26 cellular contexts compared by ENCODE assay signal in genomic region chr15:83746231-83746630, GRCh38.
DNase-seq lines count a peak whose midpoint lies in the region; ATAC-seq and TF ChIP-seq lines count a peak whose summit lies in the region.
"Had no signal": no experiment of that assay in that cellular context is flagged by ENCODE, and none has a peak within 500 bp of the region (broad histone marks: within the 10 kb centered on the region; RNA-seq: fewer than 3 reads in every experiment).

No MANE protein-coding gene starts in this region.

- POLR2A ChIA-PET in PC-3 (lab: Charles Lee; ENCODE audit: unreplicated experiment): interaction anchor here (0.6 kb wide), 1 partner anchor 159 kb away, joined by 16 read pairs; no protein-coding TSS in a partner anchor

- 75% methylated on average over 4 of the region's 4 CpGs for WGBS in esophagus muscularis mucosa

- H3K4me2 ChIP-seq in PC-3 (ENCODE audit: low read length): peak overlapping the region; percentile 69

- ATAC-seq in PC-3 (peak; percentile 87), GM18519 (IDR thresholded peaks at IDR 0.05; ENCODE audit: low FRiP score, unreplicated experiment) (no peak), HG02852 (IDR thresholded peaks at IDR 0.05; ENCODE audit: unreplicated experiment) (no peak)
- ATAC-seq: activated CD8-positive, alpha-beta T cell treated with anti-CD3 and anti-CD28 coated beads, Interleukin-2, amount 10 ng/mL, durations not matched to agents 7 days and 5 days had no signal

- H3K27me3 ChIP-seq in PC-3 (ENCODE audit: low read length) (no peaks in the 10 kb centered on the region), esophagus muscularis mucosa (no peaks in the 10 kb centered on the region)
- H3K27me3 ChIP-seq: dorsolateral prefrontal cortex, right lobe of liver, SJSA1 had no signal

- H3K4me3 ChIP-seq in PC-3 (ENCODE audit: low read length) (no peak overlapping the region), esophagus muscularis mucosa (no peak overlapping the region)
- H3K4me3 ChIP-seq: dorsolateral prefrontal cortex, GM23248, SJSA1 had no signal

- H3K36me3 ChIP-seq in PC-3 (ENCODE audit: low read depth, low read length) (no peaks in the 10 kb centered on the region), esophagus muscularis mucosa (peaks cover 0 to 5% (median 0%) of the 10 kb centered on the region in 4 donors)
- H3K36me3 ChIP-seq: right lobe of liver, SJSA1, WERI-Rb-1 had no signal

- H3K79me2 ChIP-seq in PC-3 (ENCODE audit: low read length): no peaks in the 10 kb centered on the region

- TF ChIP-seq EP300 in esophagus muscularis mucosa (IDR thresholded peaks at IDR 0.05): no peak

- H3K27ac ChIP-seq in PC-3 (ENCODE audit: low read length) (peak overlapping the region; percentile 98), esophagus muscularis mucosa (replicated peaks in 1 of 4) (peak overlapping the region in 3 of 4 donors; percentile 61 to 81 (median 71))
- H3K27ac ChIP-seq: dorsolateral prefrontal cortex, GM23248, SJSA1, WERI-Rb-1 had no signal

- intact Hi-C loops in PC-3 (cut with micrococcal nuclease): loop anchor here (1.0 to 2.0 kb wide), 4 partner anchors 13 to 289 kb away; no protein-coding TSS in a partner anchor
- intact Hi-C loops in esophagus muscularis mucosa (cut with DNase I): loop anchor here (5.0 to 10.0 kb wide), 4 partner anchors 91 to 299 kb away; partner anchors contain the start of genes ADAMTSL3 and SH3GL3

- H2AFZ ChIP-seq in PC-3 (ENCODE audit: low read length): peak overlapping the region; percentile 16; the same call in 1 of the 2 replicates
- H2AFZ ChIP-seq: GM23248 had no signal

- CTCF ChIA-PET in PC-3 (lab: Charles Lee): interaction anchor here (0.6 to 1.7 kb wide), 5 partner anchors 39 to 181 kb away, joined by 3 to 7 read pairs (median 4); partner anchors contain the start of gene ADAMTSL3

- TF ChIP-seq POLR2A in esophagus muscularis mucosa (IDR thresholded peaks at IDR 0.05; ENCODE audit: low read depth): no peak

- peak; percentile 36 for DNase-seq in DMS53 treated with DMSO at 0.1 percent for 48 hours (lab: John Stamatoyannopoulos, UW; ENCODE audit: unreplicated experiment)
- peak; percentile 92 for DNase-seq in PC-3
- no peak for DNase-seq in esophagus muscularis mucosa (ENCODE audit: extremely low spot score)
- DNase-seq in renal cortical epithelial cell (ENCODE audit: low read depth): peak; percentile 40
- DNase-seq in 8988T: no peak
- DNase-seq: activated CD4-positive, alpha-beta T cell treated with anti-CD3 and anti-CD28 coated beads for 4 hours; activated CD8-positive, alpha-beta T cell treated with anti-CD3 and anti-CD28 coated beads, Interleukin-2, amount 10 ng/mL, durations not matched to agents 7 days and 5 days; activated naive CD4-positive, alpha-beta T cell treated with anti-CD3 and anti-CD28 coated beads for 36 hours; COR-L47; DMS79 treated with DMSO at 0.1 percent for 48 hours; GF-D8; naive B cell; NCI-H1048; NCI-H1694 treated with DMSO at 0.1 percent for 48 hours; NCI-H2171; NCI-H510A treated with DMSO at 0.1 percent for 48 hours; right lobe of liver; stimulated activated CD4-positive, alpha-beta T cell treated with anti-CD3 and anti-CD28 coated beads, Interleukin-4, amount 100 ng/mL, for 4 hours; T1000; trophoblast cell; WERI-Rb-1 had no signal

- no peaks in the 10 kb centered on the region for H4K20me1 ChIP-seq in PC-3 (ENCODE audit: low read length)

- peak overlapping the region; percentile 77 for H3K9ac ChIP-seq in PC-3 (ENCODE audit: low read length)
- H3K9ac ChIP-seq: GM23248 had no signal

- no peaks in the 10 kb centered on the region for H3K9me2 ChIP-seq in PC-3 (replicated peaks; ENCODE audit: low read length)

- H3F3A ChIP-seq in PC-3 (ENCODE audit: low read length, unreplicated experiment): peaks cover 4% of the 10 kb centered on the region

- H3K9me3 ChIP-seq in PC-3 (ENCODE audit: low read length) (no peaks in the 10 kb centered on the region), esophagus muscularis mucosa (no peaks in the 10 kb centered on the region)
- H3K9me3 ChIP-seq: right lobe of liver, SJSA1 had no signal

- TF ChIP-seq CTCF in PC-3 (conservative IDR thresholded peaks at IDR 0.05; ENCODE audit: low read depth, low read length) (no peak), esophagus muscularis mucosa (IDR thresholded peaks at IDR 0.05) (no peak)

- no TSS peak for BruUV-seq in PC-3 (replicated peaks; lab: Mats Ljungman, UMichigan)

- H3K4me1 ChIP-seq in PC-3 (ENCODE audit: insufficient read depth, low read length): peaks cover 21% of the 10 kb centered on the region
- H3K4me1 ChIP-seq in esophagus muscularis mucosa: peaks cover 11 to 20% (median 18%) of the 10 kb centered on the region in 4 donors
- H3K4me1 ChIP-seq: SJSA1 had no signal

Comparison
In these comparisons a context has a peak if more than half of its experiments do, and no peak if none do; other contexts are left out.
1. DNase-seq: peak in DMS53 treated with DMSO at 0.1 percent for 48 hours (single experiment), PC-3 (single experiment) and renal cortical epithelial cell (single experiment); none in esophagus muscularis mucosa (single experiment) and 8988T (single experiment).